Comparison of ENCODE assay signal across 8 cellular contexts in genomic region chr12:122730215-122731014, GRCh38. TPM values are rescaled to one million over a fixed set of nuclear protein-coding genes. Genes with fewer than 3 reads are reported as not detected.
DNase-seq lines count a peak whose midpoint lies in the region; ATAC-seq, FAIRE-seq and TF ChIP-seq lines count a peak whose summit lies in the region.

HCAR1 (minus strand) TSS chr12:122730844; CDS start chr12:122730339, 505 bp downstream.

- H3K27ac ChIP-seq in MM.1S (ENCODE audit: low read length): no peak within 1 kb of the TSS

- no peaks in the 10 kb centered on the region for H3K9me3 ChIP-seq in MM.1S (replicated peaks; ENCODE audit: insufficient read depth, low read length)

- H3K27me3 ChIP-seq in MM.1S (replicated peaks; ENCODE audit: insufficient read depth, low read length): no peaks in the 10 kb centered on the region; the same call in 1 of the 2 replicates

- no peak within 1 kb of the TSS for H2AFZ ChIP-seq in MM.1S (ENCODE audit: low read length)

- no peaks in the 10 kb centered on the region for H3K79me2 ChIP-seq in MM.1S (ENCODE audit: low read length)

- H3K4me2 ChIP-seq in MM.1S (ENCODE audit: low read depth, low read length): no peak within 1 kb of the TSS

- FAIRE-seq in D721Med (lab: Jason Lieb, UNC): no peak

- H3K36me3 ChIP-seq in MM.1S (replicated peaks; ENCODE audit: insufficient read depth, low read length): no peaks in the 10 kb centered on the region

- H4K20me1 ChIP-seq in MM.1S (ENCODE audit: insufficient read depth, low read length): no peaks in the 10 kb centered on the region

- H3K4me3 ChIP-seq in fibroblast of the aortic adventitia (ENCODE audit: low read depth, low read length) (peak within 1 kb of the TSS; percentile 44), MM.1S (ENCODE audit: low read length) (no peak within 1 kb of the TSS)

- no peak for ATAC-seq in HG03108 (IDR thresholded peaks at IDR 0.05; ENCODE audit: unreplicated experiment)

- H3K9ac ChIP-seq in MM.1S (ENCODE audit: low read length): no peak within 1 kb of the TSS

- no peaks in the 10 kb centered on the region for H3K9me2 ChIP-seq in MM.1S (replicated peaks; ENCODE audit: insufficient read depth, low read length)

- DNase-seq in HuH-7.5 (ENCODE audit: low spot score) (peak; percentile 40), fibroblast of the aortic adventitia (ENCODE audit: low read depth) (peak; percentile 30), D721Med (ENCODE audit: insufficient read length, low spot score) (no peak), MM.1S (no peak), SW 1271 (lab: John Stamatoyannopoulos, UW) (no peak)
- DNase-seq in activated CD4-positive, alpha-beta T cell treated with anti-CD3 and anti-CD28 coated beads for 4 hours: peak; percentile 40 to 49
- peak in 2 of 3 experiments; percentile 22 to 33 for DNase-seq in stimulated activated CD4-positive, alpha-beta T cell treated with anti-CD3 and anti-CD28 coated beads, TNF-alpha, amount 100 ng/mL, for 4 hours (ENCODE audit: low read depth in 3 of 3)

- TF ChIP-seq CTCF in fibroblast of the aortic adventitia (IDR thresholded peaks at IDR 0.05; ENCODE audit: insufficient read depth, low read length): peak; percentile 27
- TF ChIP-seq CTCF in D721Med (IDR thresholded peaks at IDR 0.05; ENCODE audit: insufficient read depth, missing control alignments): no peak
- TF ChIP-seq CTCF in MM.1S (IDR thresholded peaks at IDR 0.05; ENCODE audit: low read length): no peak

- H3F3A ChIP-seq in MM.1S (ENCODE audit: insufficient read depth, low read length): no peaks in the 10 kb centered on the region

- H3K4me1 ChIP-seq in MM.1S (ENCODE audit: low read length): no peaks in the 10 kb centered on the region

RNA-seq across cellular contexts. Expression of gene HCAR1, which starts in this region (rescaled TPM):
- total RNA-seq in fibroblast of the aortic adventitia (ENCODE audit: low replicate concordance): 1.5 and 2.2 TPM in 2 replicates

Comparison
In these comparisons a context has a peak if more than half of its experiments do, and no peak if none do; other contexts are left out.
1. DNase-seq: peak in HuH-7.5 (single experiment), activated CD4-positive, alpha-beta T cell treated with anti-CD3 and anti-CD28 coated beads for 4 hours (2 of 2), fibroblast of the aortic adventitia (single experiment) and stimulated activated CD4-positive, alpha-beta T cell treated with anti-CD3 and anti-CD28 coated beads, TNF-alpha, amount 100 ng/mL, for 4 hours (2 of 3); none in D721Med (single experiment), MM.1S (single experiment) and SW 1271 (0 of 2).